Comparison of ENCODE assay signal across 10 cellular contexts in genomic region chr1:154442006-154442740, GRCh38. TPM values are rescaled to one million over a fixed set of nuclear protein-coding genes. Genes with fewer than 3 reads are reported as not detected.
A peak's percentile ranks its signal among the peaks of the same experiment; 100 is the strongest.
DNase-seq lines count a peak whose midpoint lies in the region; ATAC-seq, FAIRE-seq and TF ChIP-seq lines count a peak whose summit lies in the region.
"Had no signal": no experiment of that assay in that cellular context is flagged by ENCODE, and none has a peak within 500 bp of the region (broad histone marks: within the 10 kb centered on the region; RNA-seq: fewer than 3 reads in every experiment).

No MANE protein-coding gene starts in this region.

- 0 out of 2 replicates have a peak, but pooled peaks cover 3% of the 10 kb centered on the region for H4K20me1 ChIP-seq in K562 (replicated peaks; ENCODE audit: control insufficient read depth, insufficient read depth, low read length)

- peak overlapping the region; percentile 16; the same call in 1 of the 2 replicates for H3K4me3 Mint-ChIP-seq in HFFc6

- H3K27ac ChIP-seq in K562 (ENCODE audit: extremely low read depth, low read depth, low read length), result no peak overlapping the region
- peak overlapping the region in 1 of 2 donors; percentile 80 for H3K27ac ChIP-seq in lung (ENCODE audit: low read depth in 1 of 2, low read length in 1 of 2)

- H3K36me3 ChIP-seq in BJ (ENCODE audit: control insufficient read depth, insufficient read depth, low read length) (no peaks in the 10 kb centered on the region), K562 (ENCODE audit: control insufficient read depth, insufficient read depth, low read length) (no peaks in the 10 kb centered on the region), lung (ENCODE audit: control insufficient read depth in 2 of 2, insufficient read depth in 2 of 2, low read length in 2 of 2) (peaks cover 5 to 28% of the 10 kb centered on the region in 2 donors)

- H3K27me3 ChIP-seq in BJ (ENCODE audit: control insufficient read depth, insufficient read depth, low read length) (no peaks in the 10 kb centered on the region), K562 (ENCODE audit: control insufficient read depth in 2 of 2, insufficient read depth in 2 of 2, low read length in 2 of 2) (peaks cover 7 to 27% of the 10 kb centered on the region in 2 experiments), lung (ENCODE audit: control insufficient read depth, insufficient read depth) (no peaks in the 10 kb centered on the region)
- H3K27me3 ChIP-seq: spleen had no signal

- H3K4me1 ChIP-seq in K562 (replicated peaks in 1 of 2; ENCODE audit: control insufficient read depth in 2 of 2, insufficient read depth in 2 of 2, low read length in 2 of 2) (peaks cover 5 to 7% of the 10 kb centered on the region in 2 experiments; a peak in 4 of 5 replicates), lung (ENCODE audit: control insufficient read depth in 2 of 2, insufficient read depth in 2 of 2, low read length in 2 of 2) (peaks cover 0 to 4% of the 10 kb centered on the region in 2 donors)

- TF ChIP-seq CTCF in BJ (IDR thresholded peaks at IDR 0.05; ENCODE audit: insufficient read depth, low read depth, low read length) (peak; percentile 23; the same call in 1 of the 2 replicates), HFFc6 (IDR thresholded peaks at IDR 0.05) (peak; percentile 65), K562 (IDR thresholded peaks at IDR 0.05 in 2 of 3, conservative IDR thresholded peaks at IDR 0.05 in 1 of 3; ENCODE audit: insufficient read depth in 2 of 3, low read depth in 1 of 3, low read length in 3 of 3) (peak; percentile 57 to 73 (median 58)), lung (IDR thresholded peaks at IDR 0.05; ENCODE audit: control extremely low read depth, extremely low read depth) (no peak)

- intact Hi-C loops in K562 (cut with micrococcal nuclease), result no loop called here

- ATAC-seq in K562, result peak; percentile 93
- ATAC-seq in lung (ENCODE audit: insufficient read depth, low FRiP score), result peak; percentile 19
- no peak for ATAC-seq in GM18873 (IDR thresholded peaks at IDR 0.05; ENCODE audit: low FRiP score, unreplicated experiment)
- ATAC-seq in HG03571 (IDR thresholded peaks at IDR 0.05; ENCODE audit: unreplicated experiment), result no peak
- ATAC-seq in HG02938 (IDR thresholded peaks at IDR 0.05; ENCODE audit: unreplicated experiment), result no peak
- ATAC-seq in GM18502 (IDR thresholded peaks at IDR 0.05; ENCODE audit: poor library complexity, unreplicated experiment), result no peak

- POLR2A ChIA-PET in BJ (lab: Charles Lee) (no interaction called here), K562 (lab: Yijun Ruan, JAX) (interaction anchor here (0.6 to 0.7 kb wide), 2 partner anchors 68 to 264 kb away, joined by 3 to 4 read pairs; no protein-coding TSS in a partner anchor)

- peak; percentile 74 for FAIRE-seq in K562 (lab: Jason Lieb, UNC)

- H3K27ac Mint-ChIP-seq in HFFc6, result peak overlapping the region; percentile 5; the same call in 1 of the 2 replicates

- TF ChIP-seq RAD21 in K562 (CRISPR knock-in tag; conservative IDR thresholded peaks at IDR 0.05 in 1 of 2, IDR thresholded peaks at IDR 0.05 in 1 of 2), result peak in 1 of 2 experiments; percentile 52; a peak in 2 of 4 replicates

- H3K4me2 ChIP-seq in K562 (ENCODE audit: insufficient read depth, low read length), result 0 out of 2 replicates have a peak overlapping the region, but pooled peaks have one; percentile 7

- H3K9ac ChIP-seq in K562 (ENCODE audit: insufficient read depth in 1 of 2, low read depth in 2 of 2, low read length in 2 of 2), result peak overlapping the region in 1 of 2 experiments; percentile 65; a peak in 1 of 4 replicates

- peaks cover 47% of the 10 kb centered on the region for H3K4me1 Mint-ChIP-seq in HFFc6 (ENCODE audit: low read depth)

- TF ChIP-seq POLR2A in K562 (conservative IDR thresholded peaks at IDR 0.05), result no peak

- H3K9me3 ChIP-seq in K562 (replicated peaks; ENCODE audit: control insufficient read depth, insufficient read depth, low read depth, low read length) (no peaks in the 10 kb centered on the region), lung (ENCODE audit: control insufficient read depth in 2 of 2, insufficient read depth in 1 of 2, low read length in 1 of 2) (no peaks in the 10 kb centered on the region)
- H3K9me3 ChIP-seq: spleen had no signal

- 0 out of 2 replicates have a peak overlapping the region, but pooled peaks have one; percentile 47 for H2AFZ ChIP-seq in K562 (ENCODE audit: low read depth, low read length)

- in situ Hi-C loops in K562 (cut with MboI), result no loop called here

- no TSS peak for BruUV-seq in K562 (replicated peaks; lab: Mats Ljungman, UMichigan)

- 1% methylated on average over 13 of the region's 13 CpGs for WGBS in K562 (ENCODE audit: insufficient coverage, low coverage, missing lambda C conversion rate)
- WGBS in lung, 2 donors, result 66 to 71% methylated on average over 13 of the region's 13 CpGs

- no peaks in the 10 kb centered on the region for H3K36me3 Mint-ChIP-seq in HFFc6 (ENCODE audit: low read depth)

- peaks cover 14% of the 10 kb centered on the region for H3K27me3 Mint-ChIP-seq in HFFc6 (ENCODE audit: insufficient read depth)

- no peak for TF ChIP-seq EP300 in K562 (IDR thresholded peaks at IDR 0.05; ENCODE audit: low read length)

- no peaks in the 10 kb centered on the region for H3K9me1 ChIP-seq in K562 (ENCODE audit: control insufficient read depth, insufficient read depth, low read length)

- DNase-seq in BJ (ENCODE audit: low read depth) (no peak), HFFc6 (no peak), K562 (ENCODE audit: extremely low read depth in 1 of 4, low spot score in 3 of 4) (peak; percentile 44 to 70 (median 64)), lung (ENCODE audit: low spot score) (no peak)
- DNase-seq: effector CD4-positive, alpha-beta T cell; spleen had no signal

- H3K4me3 ChIP-seq in BJ (ENCODE audit: low read depth, low read length) (no peak overlapping the region), K562 (no peak overlapping the region), lung (no peak overlapping the region)
- H3K4me3 ChIP-seq: spleen had no signal

- no peaks in the 10 kb centered on the region for H3K79me2 ChIP-seq in K562 (ENCODE audit: control insufficient read depth, insufficient read depth, low read length)

- no peaks in the 10 kb centered on the region for H3K9me3 Mint-ChIP-seq in HFFc6

- CTCF ChIA-PET in BJ (lab: Yijun Ruan, JAX), result interaction anchor here (0.9 to 1.6 kb wide), 4 partner anchors 9 to 20 kb away, joined by 3 to 5 read pairs (median 3); no protein-coding TSS in a partner anchor
- CTCF ChIA-PET in K562 (lab: Yijun Ruan, JAX; ENCODE audit: low intra/inter-chr PET ratio), result interaction anchor here (0.9 kb wide), 1 partner anchor 88 kb away, joined by 4 read pairs; no protein-coding TSS in a partner anchor

TF ChIP-seq in K562, 482 proteins besides CTCF, POLR2A, EP300 and RAD21 (continues in another document):
- TF ChIP-seq RHOXF2B (CRISPR knock-in tag; conservative IDR thresholded peaks at IDR 0.05) (no peak), ZBTB8A (IDR thresholded peaks at IDR 0.05; ENCODE audit: partially characterized antibody) (no peak), SMC3 (conservative IDR thresholded peaks at IDR 0.05; ENCODE audit: insufficient read depth, low read depth, low read length) (0 out of 2 replicates have a peak, but pooled peaks have one; percentile 12)

RNA-seq across cellular contexts. Expression of gene IL6R, which starts 37.0 kb away (rescaled TPM):
- 3.2 and 6.8 TPM in 2 replicates for polyA plus RNA-seq in BJ (2011; rRNA removed)
- polyA minus RNA-seq in BJ (2011; rRNA and poly(A)+ RNA removed), result 3.0 and 6.7 TPM in 2 replicates
- total RNA-seq in HFFc6 (2021; fragmentation: NEBNext Ultra II Directional; extraction: Animal tissue kit (Norgen Biotek cat#: 25700)), result 1 to 10 TPM; 2.0 to 3.9 (median 2.3) TPM
- 2.6 TPM in 1 of 2 replicates, not detected in the other for total RNA-seq in K562 (2011; cell fraction: chromatin; rRNA removed; ENCODE audit: low replicate concordance)
- 0.79 and 1.0 TPM in 2 replicates for total RNA-seq in K562 (2011; cell fraction: nucleolus; rRNA removed)
- 0.59 and 2.0 TPM in 2 replicates for total RNA-seq in K562 (2011; cell fraction: nucleoplasm; rRNA removed)
- 0.05 and 0.37 TPM in 2 replicates for total RNA-seq in K562 (2014; rRNA removed)
- 0.03 and 0.11 TPM in 2 replicates for total RNA-seq in K562 (2014; rRNA removed; fragmentation: Illumina TruSeq; extraction: Trizol)
- total RNA-seq in K562 (2015; rRNA removed; fragmentation: Illumina TruSeq; extraction: Trizol), result 0.07 and 0.19 TPM in 2 replicates
- 0.24 and 0.47 TPM in 2 replicates for total RNA-seq in K562 (2021)
- polyA plus RNA-seq in K562 (2011; rRNA removed), result 0.25 and 0.83 TPM in 2 replicates
- polyA plus RNA-seq in K562 (2011; cell fraction: cytosol; rRNA removed), result 0.43 and 0.70 TPM in 2 replicates
- 0.10 and 0.21 TPM in 2 replicates for polyA plus RNA-seq in K562 (2011; cell fraction: nucleus; rRNA removed)
- 0.21 and 0.37 TPM in 2 replicates for polyA plus RNA-seq in K562 (2012)
- 0.09 and 0.40 TPM in 2 replicates for polyA plus RNA-seq in K562 (2014; fragmentation: Illumina TruSeq; extraction: Trizol)
- not detected for polyA plus RNA-seq in K562 (2014; fragmentation: Nextera tagmentation; extraction: Ambion mirVana)
- 0.03 and 1.1 TPM in 2 replicates for polyA plus RNA-seq in K562 (2014; rRNA removed)
- polyA minus RNA-seq in K562 (2011; rRNA and poly(A)+ RNA removed), result 0.25 and 0.42 TPM in 2 replicates
- not detected in 2 replicates for polyA minus RNA-seq in K562 (2011; cell fraction: cytosol; rRNA and poly(A)+ RNA removed)
- 0.56 TPM in 1 of 2 replicates, not detected in the other for polyA minus RNA-seq in K562 (2011; cell fraction: nucleus; rRNA and poly(A)+ RNA removed)
- total RNA-seq in lung, result 10 to 100 TPM; 33.2 to 79.7 TPM
- 10 to 100 TPM; 12.3 to 30.8 TPM for polyA plus RNA-seq in lung

RNA-seq across cellular contexts. Expression of gene TDRD10, which starts 59.8 kb away (rescaled TPM):
- not detected in 2 replicates for polyA plus RNA-seq in BJ (2011; rRNA removed)
- not detected in 2 replicates for polyA minus RNA-seq in BJ (2011; rRNA and poly(A)+ RNA removed)
- total RNA-seq in HFFc6 (2021; fragmentation: NEBNext Ultra II Directional; extraction: Animal tissue kit (Norgen Biotek cat#: 25700)), result not detected
- total RNA-seq in K562 (2011; cell fraction: chromatin; rRNA removed; ENCODE audit: low replicate concordance), result not detected in 2 replicates
- not detected in 2 replicates for total RNA-seq in K562 (2011; cell fraction: nucleolus; rRNA removed)
- total RNA-seq in K562 (2011; cell fraction: nucleoplasm; rRNA removed), result not detected in 2 replicates
- not detected in 2 replicates for total RNA-seq in K562 (2014; rRNA removed)
- total RNA-seq in K562 (2014; rRNA removed; fragmentation: Illumina TruSeq; extraction: Trizol), result not detected in 2 replicates
- not detected in 2 replicates for total RNA-seq in K562 (2015; rRNA removed; fragmentation: Illumina TruSeq; extraction: Trizol)
- total RNA-seq in K562 (2021), result not detected in 2 replicates
- polyA plus RNA-seq in K562 (2011; rRNA removed), result not detected in 2 replicates
- not detected in 2 replicates for polyA plus RNA-seq in K562 (2011; cell fraction: cytosol; rRNA removed)
- not detected in 2 replicates for polyA plus RNA-seq in K562 (2011; cell fraction: nucleus; rRNA removed)
- polyA plus RNA-seq in K562 (2012), result not detected in 2 replicates
- not detected in 2 replicates for polyA plus RNA-seq in K562 (2014; fragmentation: Illumina TruSeq; extraction: Trizol)
- polyA plus RNA-seq in K562 (2014; fragmentation: Nextera tagmentation; extraction: Ambion mirVana), result not detected
- not detected in 2 replicates for polyA plus RNA-seq in K562 (2014; rRNA removed)
- not detected in 2 replicates for polyA minus RNA-seq in K562 (2011; rRNA and poly(A)+ RNA removed)
- polyA minus RNA-seq in K562 (2011; cell fraction: cytosol; rRNA and poly(A)+ RNA removed), result not detected in 2 replicates
- polyA minus RNA-seq in K562 (2011; cell fraction: nucleus; rRNA and poly(A)+ RNA removed), result not detected in 2 replicates
- 1 to 10 TPM; 1.9 to 8.5 TPM for total RNA-seq in lung
- 10 to 100 TPM in 1 of 2 donors, 1 to 10 TPM in 1; 6.1 to 12.6 TPM for polyA plus RNA-seq in lung

Comparison
In these comparisons a context has a peak if more than half of its experiments do, and no peak if none do; other contexts are left out.
1. DNase-seq: peak in K562 (4 of 4); none in BJ (single experiment), HFFc6 (single experiment) and lung (single experiment).
2. ATAC-seq: peak in K562 (single experiment) and lung (single experiment); none in GM18873 (single experiment), HG03571 (single experiment), HG02938 (single experiment) and GM18502 (single experiment).
3. RNA of gene IL6R, which starts 37.0 kb away (total RNA-seq): 33.2 to 79.7 TPM in lung; 2.0 to 3.9 TPM in HFFc6 and 0.03 to 2.6 TPM in K562; every median in the first group is over 4 times any median in the second.